14 cellular contexts compared by ENCODE assay signal in genomic region chr13:102769679-102770078, GRCh38. TPM values are rescaled to one million over a fixed set of nuclear protein-coding genes. Genes with fewer than 3 reads are reported as not detected.
A peak's percentile ranks its signal among the peaks of the same experiment; 100 is the strongest.
DNase-seq lines count a peak whose midpoint lies in the region; ATAC-seq and TF ChIP-seq lines count a peak whose summit lies in the region.
"Had no signal": no experiment of that assay in that cellular context is flagged by ENCODE, and none has a peak within 500 bp of the region (broad histone marks: within the 10 kb centered on the region; RNA-seq: fewer than 3 reads in every experiment).

No MANE protein-coding gene starts in this region.

- intact Hi-C loops in mammary epithelial cell (cut with micrococcal nuclease): loop anchor here (1.0 kb wide), 1 partner anchor 77 kb away; the partner anchor contains the start of gene ERCC5

- dilution Hi-C loops in mammary epithelial cell (cut with HindIII; ENCODE audit: low sequenced_read_pairs): no loop called here

- no TSS peak for BruUV-seq in mammary epithelial cell (replicated peaks; lab: Mats Ljungman, UMichigan)

- in situ Hi-C loops in KBM-7 (cut with MboI; ENCODE audit: low pct_unique_long_range_greater_than_20kb, low sequenced_read_pairs): no loop called here
- in situ Hi-C loops in mammary epithelial cell (cut with MboI; ENCODE audit: low sequenced_read_pairs in 2 of 2): no loop called here

- H2AFZ ChIP-seq in DND-41 (ENCODE audit: low read depth, low read length) (no peak overlapping the region), mammary epithelial cell (ENCODE audit: low read depth, low read length) (no peak overlapping the region)

- no peak overlapping the region for H3K9ac ChIP-seq in DND-41 (ENCODE audit: low read depth, low read length)
- H3K9ac ChIP-seq in mammary epithelial cell (ENCODE audit: insufficient read depth, low read length): no peak overlapping the region

- TF ChIP-seq CTCF in DND-41 (IDR thresholded peaks at IDR 0.05; ENCODE audit: borderline replicate concordance, extremely low read depth, low read length, poor library complexity, severe bottlenecking): no peak
- TF ChIP-seq CTCF in mammary epithelial cell (conservative IDR thresholded peaks at IDR 0.05 in 1 of 2, IDR thresholded peaks at IDR 0.05 in 1 of 2; ENCODE audit: extremely low read depth in 1 of 2, insufficient read depth in 1 of 2, low read depth in 1 of 2, low read length in 2 of 2): peak in 1 of 2 donors; percentile 3

- H3K9me3 ChIP-seq in DND-41 (ENCODE audit: insufficient read depth, low read length, severe bottlenecking) (no peaks in the 10 kb centered on the region), mammary epithelial cell (replicated peaks; ENCODE audit: insufficient read depth, low read length) (no peaks in the 10 kb centered on the region)

- H3K27me3 ChIP-seq in DND-41 (ENCODE audit: insufficient read depth, low read length, poor library complexity): no peaks in the 10 kb centered on the region
- no peaks in the 10 kb centered on the region for H3K27me3 ChIP-seq in mammary epithelial cell (ENCODE audit: insufficient read depth, low read length)
- H3K27me3 ChIP-seq: dorsolateral prefrontal cortex had no signal

- H3K79me2 ChIP-seq in DND-41 (ENCODE audit: insufficient read depth, low read length) (peaks cover 41% of the 10 kb centered on the region), mammary epithelial cell (ENCODE audit: insufficient read depth, low read length) (peaks cover 26% of the 10 kb centered on the region)

- no peak overlapping the region for H3K4me3 ChIP-seq in DND-41 (ENCODE audit: low read depth in 1 of 2, low read length in 2 of 2)
- no peak overlapping the region for H3K4me3 ChIP-seq in mammary epithelial cell (replicated peaks in 1 of 3; ENCODE audit: insufficient read depth in 1 of 3, low read depth in 2 of 3, low read length in 3 of 3)

- H3K4me2 ChIP-seq in DND-41 (ENCODE audit: insufficient read depth, low read length): 0 out of 2 replicates have a peak overlapping the region, but pooled peaks have one; percentile 17
- H3K4me2 ChIP-seq in mammary epithelial cell (ENCODE audit: insufficient read depth, low read depth, low read length): no peak overlapping the region

- DNase-seq in DND-41: no peak
- peak; percentile 23 for DNase-seq in KBM-7
- peak; percentile 11 for DNase-seq in mammary epithelial cell
- DNase-seq in iris pigment epithelial cell (ENCODE audit: low read depth): peak; percentile 17
- DNase-seq in HK-2 (ENCODE audit: unreplicated experiment): no peak
- no peak for DNase-seq in putamen (ENCODE audit: low spot score)
- DNase-seq in SHP77 treated with DMSO at 0.1 percent for 48 hours (lab: John Stamatoyannopoulos, UW): no peak
- DNase-seq: activated effector memory CD4-positive, alpha-beta T cell treated with anti-CD3 and anti-CD28 coated beads, Interleukin-2, amount 50 U/mL, for 16 hours; anterior cingulate cortex; dorsolateral prefrontal cortex; NCI-H2029 treated with DMSO at 0.1 percent for 48 hours; right cardiac atrium; stimulated activated CD4-positive, alpha-beta T cell treated with anti-CD3 and anti-CD28 coated beads, Interleukin-2, amount 100 ng/mL, for 24 hours had no signal

- ATAC-seq in DND-41 (ENCODE audit: insufficient read depth, low read depth): no peak
- ATAC-seq: right cardiac atrium had no signal

- CTCF ChIA-PET in mammary epithelial cell (lab: Charles Lee; ENCODE audit: low non-redundant PET): no interaction called here

- no peak overlapping the region for H3K27ac ChIP-seq in DND-41 (ENCODE audit: low read length)
- H3K27ac ChIP-seq in mammary epithelial cell (ENCODE audit: insufficient read depth, low read depth, low read length): no peak overlapping the region
- H3K27ac ChIP-seq: dorsolateral prefrontal cortex, RWPE1 had no signal

- 80% methylated on average over 4 of the region's 4 CpGs for WGBS in mammary epithelial cell (ENCODE audit: low coverage, missing lambda C conversion rate)

- H3K4me1 ChIP-seq in DND-41 (ENCODE audit: insufficient read depth, low read length) (peaks cover 47% of the 10 kb centered on the region), mammary epithelial cell (ENCODE audit: insufficient read depth, low read length) (peaks cover 6% of the 10 kb centered on the region)

- H4K20me1 ChIP-seq in DND-41 (ENCODE audit: insufficient read depth, low read length): no peaks in the 10 kb centered on the region; the same call in 1 of the 2 replicates
- H4K20me1 ChIP-seq in mammary epithelial cell (ENCODE audit: insufficient read depth, low read length): no peaks in the 10 kb centered on the region

- H3K36me3 ChIP-seq in DND-41 (ENCODE audit: insufficient read depth, low read length): peaks cover 36% of the 10 kb centered on the region
- peaks cover 3% of the 10 kb centered on the region for H3K36me3 ChIP-seq in mammary epithelial cell (ENCODE audit: insufficient read depth, low read length)

RNA-seq across cellular contexts. Expression of gene TEX30, which starts 3.9 kb away (rescaled TPM):
- 10 to 100 TPM; 10.5 to 14.2 TPM for total RNA-seq in mammary epithelial cell
- 16.6 TPM for polyA plus RNA-seq in mammary epithelial cell
- polyA minus RNA-seq in mammary epithelial cell: 9.0 TPM

RNA-seq across cellular contexts. Expression of gene POGLUT2, which starts 29.1 kb away (rescaled TPM):
- total RNA-seq in mammary epithelial cell: 1 to 10 TPM; 6.3 to 9.7 TPM
- 6.1 TPM for polyA plus RNA-seq in mammary epithelial cell
- 12.9 TPM for polyA minus RNA-seq in mammary epithelial cell

RNA-seq across cellular contexts. Expression of gene BIVM, which starts 29.2 kb away (rescaled TPM):
- total RNA-seq in mammary epithelial cell: 10 to 100 TPM; 24.0 to 26.2 TPM
- polyA plus RNA-seq in mammary epithelial cell: 8.4 TPM
- polyA minus RNA-seq in mammary epithelial cell: 4.2 TPM

Comparison
In these comparisons a context has a peak if more than half of its experiments do, and no peak if none do; other contexts are left out.
1. DNase-seq: peak in KBM-7 (single experiment), mammary epithelial cell (single experiment) and iris pigment epithelial cell (single experiment); none in DND-41 (single experiment), HK-2 (single experiment), putamen (single experiment) and SHP77 treated with DMSO at 0.1 percent for 48 hours (single experiment).